ENCODE assay signal across 1 cellular context in genomic region chr11:27721505-27722116, GRCh38.
TF ChIP-seq lines count a peak whose summit lies in the region.

No MANE protein-coding gene starts in this region.

TF ChIP-seq in A549, 52 proteins besides CTCF, POLR2A, EP300 and RAD21 (continued from another document):
- no peak for TF ChIP-seq EHF (CRISPR knock-in tag; IDR thresholded peaks at IDR 0.05)
- TF ChIP-seq HEYL (CRISPR knock-in tag; IDR thresholded peaks at IDR 0.05), result no peak
- no peak for TF ChIP-seq CBX2 (IDR thresholded peaks at IDR 0.05; ENCODE audit: borderline replicate concordance, low read depth)
- no peak for TF ChIP-seq FOSB (CRISPR knock-in tag; IDR thresholded peaks at IDR 0.05)
